8 cellular contexts compared by ENCODE assay signal in the genomic region with DNA sequence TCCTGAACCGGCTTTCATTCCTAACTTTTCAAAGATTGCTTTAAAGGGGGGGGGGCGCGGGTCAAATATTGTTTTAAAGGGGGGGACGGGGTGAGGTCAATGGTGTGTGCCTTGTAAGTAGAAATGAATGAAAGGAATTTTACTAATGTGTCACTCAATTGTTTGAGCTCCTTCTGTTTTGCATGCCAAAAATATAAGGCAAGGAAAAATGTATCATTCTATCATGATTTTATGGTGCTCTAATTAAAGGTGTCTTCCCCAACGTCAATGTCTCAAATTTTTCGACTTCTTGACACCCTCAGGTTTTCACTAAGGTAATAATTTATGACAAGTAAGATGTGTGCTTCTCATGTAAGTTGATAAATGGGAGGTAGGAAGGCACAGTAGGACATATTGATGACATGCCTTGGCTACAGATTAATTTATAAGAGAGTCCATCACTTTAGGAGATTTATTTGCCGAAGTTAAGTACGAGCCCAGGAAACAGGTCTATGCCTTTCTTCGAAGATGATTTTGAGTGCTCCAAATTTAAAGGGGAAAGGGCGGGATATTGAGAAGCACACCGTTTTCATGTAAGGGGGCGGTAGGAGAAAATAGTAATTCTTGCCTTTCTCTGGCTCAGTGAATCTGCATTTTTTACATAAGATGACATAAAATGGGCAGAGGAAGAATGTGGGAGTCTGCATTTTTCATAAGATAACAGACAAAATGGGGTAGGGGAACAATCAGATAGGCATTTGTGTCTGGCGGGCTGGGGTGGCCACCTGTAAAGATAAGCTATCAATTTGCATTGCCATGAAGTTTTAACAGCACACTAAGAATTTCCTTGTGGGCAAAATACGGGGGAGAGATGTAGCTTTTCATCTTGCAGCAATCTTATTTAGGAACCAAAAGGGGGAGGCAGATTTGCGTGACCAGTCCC. TPM values are rescaled to one million over a fixed set of nuclear protein-coding genes. Genes with fewer than 3 reads are reported as not detected.
A peak's percentile ranks its signal among the peaks of the same experiment; 100 is the strongest.
DNase-seq lines count a peak whose midpoint lies in the region; ATAC-seq and TF ChIP-seq lines count a peak whose summit lies in the region.

No MANE protein-coding gene starts in this region.

- peaks cover 34% of the 10 kb centered on the region for H3K4me1 Mint-ChIP-seq in activated CD8-positive, alpha-beta memory T cell treated with anti-CD3 and anti-CD28 coated beads, Interleukin-2, amount 10 ng/mL, durations not matched to agents 7 days and 5 days

- no peaks in the 10 kb centered on the region for H3K9me3 Mint-ChIP-seq in activated CD8-positive, alpha-beta memory T cell treated with anti-CD3 and anti-CD28 coated beads, Interleukin-2, amount 10 ng/mL, durations not matched to agents 7 days and 5 days (ENCODE audit: low read depth)

- no peak for TF ChIP-seq CTCF in omental fat pad (IDR thresholded peaks at IDR 0.05)

- peak overlapping the region; percentile 100 for H3K4me3 Mint-ChIP-seq in activated CD8-positive, alpha-beta memory T cell treated with anti-CD3 and anti-CD28 coated beads, Interleukin-2, amount 10 ng/mL, durations not matched to agents 7 days and 5 days

- H3K36me3 ChIP-seq in adipocyte (ENCODE audit: control insufficient read depth, insufficient read depth, low read length, severe bottlenecking) (no peaks in the 10 kb centered on the region), thymus (ENCODE audit: control insufficient read depth, insufficient read depth) (no peaks in the 10 kb centered on the region)

- H3K27me3 ChIP-seq in adipocyte (replicated peaks; ENCODE audit: control insufficient read depth, insufficient read depth, low read length), result no peaks in the 10 kb centered on the region
- no peaks in the 10 kb centered on the region for H3K27me3 ChIP-seq in thymus (ENCODE audit: control insufficient read depth, insufficient read depth)

- WGBS in thymus, result 15% methylated on average over 15 of the region's 15 CpGs

- peak overlapping the region; percentile 76 for H3K9ac ChIP-seq in adipocyte (ENCODE audit: low read length)

- H3K4me1 ChIP-seq in adipocyte (ENCODE audit: control insufficient read depth, insufficient read depth, low read length) (peaks cover 20% of the 10 kb centered on the region), thymus (ENCODE audit: control insufficient read depth, insufficient read depth, low read length) (peaks cover 6% of the 10 kb centered on the region)

- CTCF ChIA-PET in activated CD8-positive, alpha-beta memory T cell treated with anti-CD3 and anti-CD28 coated beads, Interleukin-2, amount 10 ng/mL, durations not matched to agents 7 days and 5 days (lab: Charles Lee), result interaction anchor here (0.7 to 3.9 kb wide), 6 partner anchors 11 to 214 kb away, joined by 3 to 21 read pairs (median 4); a partner anchor contains a TSS

- peaks cover 11% of the 10 kb centered on the region for H3K36me3 Mint-ChIP-seq in activated CD8-positive, alpha-beta memory T cell treated with anti-CD3 and anti-CD28 coated beads, Interleukin-2, amount 10 ng/mL, durations not matched to agents 7 days and 5 days

- ATAC-seq in activated CD8-positive, alpha-beta memory T cell treated with anti-CD3 and anti-CD28 coated beads, Interleukin-2, amount 10 ng/mL, durations not matched to agents 7 days and 5 days, result no peak
- ATAC-seq in HG02973 (IDR thresholded peaks at IDR 0.05; ENCODE audit: unreplicated experiment), result no peak
- ATAC-seq in omental fat pad (ENCODE audit: low FRiP score), result no peak
- no peak for ATAC-seq in HG02970 (IDR thresholded peaks at IDR 0.05; ENCODE audit: low FRiP score, unreplicated experiment)

- H3K27ac Mint-ChIP-seq in activated CD8-positive, alpha-beta memory T cell treated with anti-CD3 and anti-CD28 coated beads, Interleukin-2, amount 10 ng/mL, durations not matched to agents 7 days and 5 days, result peak overlapping the region; percentile 93

- DNase-seq in activated CD8-positive, alpha-beta memory T cell treated with anti-CD3 and anti-CD28 coated beads, Interleukin-2, amount 10 ng/mL, durations not matched to agents 7 days and 5 days, result no peak
- no peak for DNase-seq in activated CD8-positive, alpha-beta memory T cell treated with anti-CD3 and anti-CD28 coated beads for 24 hours
- no peak for DNase-seq in adipocyte (ENCODE audit: low read depth)
- peak; percentile 2 for DNase-seq in kidney tubule cell (ENCODE audit: low spot score)
- no peak for DNase-seq in omental fat pad (ENCODE audit: low spot score)

- H3K4me3 ChIP-seq in adipocyte (ENCODE audit: low read length) (peak overlapping the region; percentile 92), thymus (ENCODE audit: low read length) (peak overlapping the region; percentile 75)

- no peaks in the 10 kb centered on the region for H3K9me3 ChIP-seq in adipocyte (ENCODE audit: control insufficient read depth, low read length)
- no peaks in the 10 kb centered on the region for H3K9me3 ChIP-seq in thymus (ENCODE audit: control insufficient read depth)

- H3K27me3 Mint-ChIP-seq in activated CD8-positive, alpha-beta memory T cell treated with anti-CD3 and anti-CD28 coated beads, Interleukin-2, amount 10 ng/mL, durations not matched to agents 7 days and 5 days, result no peaks in the 10 kb centered on the region

- peak overlapping the region; percentile 88 for H3K27ac ChIP-seq in thymus (ENCODE audit: low read depth)

RNA-seq across cellular contexts. Expression of a gene that starts 1.2 kb away (rescaled TPM):
- total RNA-seq in activated CD8-positive, alpha-beta memory T cell treated with anti-CD3 and anti-CD28 coated beads, Interleukin-2, amount 10 ng/mL, durations not matched to agents 7 days and 5 days, result 10 to 100 TPM; 33.0 to 41.9 TPM
- 49.2 TPM for polyA plus RNA-seq in thymus
- total RNA-seq in omental fat pad, result 10 to 100 TPM; 36.2 to 45.7 (median 36.9) TPM
